In the genomic region with DNA sequence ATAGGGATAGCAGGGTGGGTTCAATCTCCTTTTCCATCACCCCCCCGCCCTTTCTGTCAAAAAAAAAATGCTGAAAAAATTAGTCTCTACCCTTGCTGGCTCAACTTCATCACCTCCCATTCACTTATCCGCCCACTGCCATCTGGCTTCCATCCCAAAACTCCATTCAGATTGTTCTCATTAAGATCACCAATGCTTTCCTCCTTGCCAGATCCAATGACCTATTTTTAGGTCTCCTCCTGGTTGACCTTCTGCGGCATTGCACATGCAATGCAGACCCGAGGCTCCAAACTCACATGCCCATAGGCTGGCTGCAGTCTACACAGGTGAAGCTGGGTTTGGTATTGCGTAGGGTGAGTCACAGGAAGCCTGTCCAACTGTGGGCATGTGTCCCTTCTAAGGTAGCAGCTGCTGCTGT, we compare ENCODE assay signal across 12 cellular contexts. TPM values are rescaled to one million over a fixed set of nuclear protein-coding genes. Genes with fewer than 3 reads are reported as not detected.
DNase-seq lines count a peak whose midpoint lies in the region; ATAC-seq and TF ChIP-seq lines count a peak whose summit lies in the region.
"Had no signal": no experiment of that assay in that cellular context is flagged by ENCODE, and none has a peak within 500 bp of the region (broad histone marks: within the 10 kb centered on the region; RNA-seq: fewer than 3 reads in every experiment).

No MANE protein-coding gene starts in this region.

- no peak for TF ChIP-seq CTCF in omental fat pad (IDR thresholded peaks at IDR 0.05)

- DNase-seq in NCI-H1092 treated with DMSO at 0.1 percent for 48 hours (lab: John Stamatoyannopoulos, UW): peak; percentile 38
- no peak for DNase-seq in NCI-H1092 (lab: John Stamatoyannopoulos, UW)
- peak; percentile 80 for DNase-seq in NCI-H446 treated with DMSO at 0.1 percent for 48 hours (lab: John Stamatoyannopoulos, UW)
- DNase-seq in cerebellum (ENCODE audit: low spot score): peak; percentile 31
- DNase-seq in omental fat pad (ENCODE audit: low spot score): no peak
- no peak for DNase-seq in medulla oblongata (ENCODE audit: extremely low spot score)
- no peak for DNase-seq in NCI-H526 treated with DMSO at 0.1 percent for 48 hours (lab: John Stamatoyannopoulos, UW)
- DNase-seq: activated naive CD4-positive, alpha-beta T cell treated with anti-CD3 and anti-CD28 coated beads, Interleukin-2, amount 10 ng/mL, durations not matched to agents 7 days and 5 days; spleen; trophoblast cell had no signal

- ATAC-seq in omental fat pad (ENCODE audit: low FRiP score): peak; percentile 79
- ATAC-seq in HG02763 (IDR thresholded peaks at IDR 0.05; ENCODE audit: unreplicated experiment): no peak
- ATAC-seq: gastroesophageal sphincter had no signal

RNA-seq across cellular contexts. Expression of gene STIM2, which starts 21.1 kb away (rescaled TPM):
- total RNA-seq in cerebellum: 33.1 TPM
- 10 to 100 TPM; 16.9 to 29.5 (median 22.4) TPM for total RNA-seq in omental fat pad

Comparison
In these comparisons a context has a peak if more than half of its experiments do, and no peak if none do; other contexts are left out.
1. DNase-seq: peak in NCI-H1092 treated with DMSO at 0.1 percent for 48 hours (single experiment), NCI-H446 treated with DMSO at 0.1 percent for 48 hours (single experiment) and cerebellum (single experiment); none in NCI-H1092 (single experiment), omental fat pad (single experiment), medulla oblongata (single experiment) and NCI-H526 treated with DMSO at 0.1 percent for 48 hours (single experiment).